In the genomic region with DNA sequence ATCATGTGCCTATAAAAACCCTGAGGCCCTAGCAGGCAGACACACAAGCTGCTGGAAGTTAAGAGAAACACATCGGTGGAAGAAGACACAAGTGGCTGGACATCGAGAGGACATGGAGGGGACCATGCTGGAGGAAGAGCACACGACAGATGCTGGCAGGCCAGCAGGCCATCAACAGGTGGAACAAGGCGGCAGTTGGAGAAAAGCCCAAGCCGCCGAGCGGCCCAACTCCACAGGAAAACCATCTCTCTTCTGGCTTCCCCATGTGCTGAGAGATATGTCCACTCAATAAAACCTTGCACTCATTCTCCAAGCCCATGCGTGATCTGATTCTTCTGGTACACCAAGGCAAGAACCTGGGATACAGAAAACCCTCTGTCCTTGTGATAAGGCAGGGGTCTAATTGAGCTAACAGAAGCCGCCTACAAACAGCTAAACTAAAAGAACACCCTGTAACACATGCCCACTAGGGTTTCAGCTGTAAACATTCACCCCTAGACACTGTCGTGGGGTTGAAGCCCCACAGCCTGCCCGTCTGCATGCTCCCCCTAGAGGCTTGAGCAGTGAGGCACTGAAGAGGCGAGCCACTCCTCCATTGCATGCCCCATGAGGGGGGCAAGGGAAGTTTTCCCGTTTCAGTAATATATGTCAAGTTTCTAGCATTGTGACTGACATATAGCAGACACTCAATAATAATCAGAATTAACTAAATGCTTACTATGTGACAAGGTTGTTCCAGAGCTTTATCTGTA, we compare ENCODE assay signal across 2 cellular contexts.
A peak's percentile ranks its signal among the peaks of the same experiment; 100 is the strongest.
TF ChIP-seq lines count a peak whose summit lies in the region.

No MANE protein-coding gene starts in this region.

TF ChIP-seq in IMR-90, 13 proteins besides CTCF, POLR2A, EP300 and RAD21:
- TF ChIP-seq SMC3 (IDR thresholded peaks at IDR 0.05; ENCODE audit: low read depth, low read length), result no peak
- TF ChIP-seq, protein P1, sequence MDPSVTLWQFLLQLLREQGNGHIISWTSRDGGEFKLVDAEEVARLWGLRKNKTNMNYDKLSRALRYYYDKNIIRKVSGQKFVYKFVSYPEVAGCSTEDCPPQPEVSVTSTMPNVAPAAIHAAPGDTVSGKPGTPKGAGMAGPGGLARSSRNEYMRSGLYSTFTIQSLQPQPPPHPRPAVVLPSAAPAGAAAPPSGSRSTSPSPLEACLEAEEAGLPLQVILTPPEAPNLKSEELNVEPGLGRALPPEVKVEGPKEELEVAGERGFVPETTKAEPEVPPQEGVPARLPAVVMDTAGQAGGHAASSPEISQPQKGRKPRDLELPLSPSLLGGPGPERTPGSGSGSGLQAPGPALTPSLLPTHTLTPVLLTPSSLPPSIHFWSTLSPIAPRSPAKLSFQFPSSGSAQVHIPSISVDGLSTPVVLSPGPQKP (IDR thresholded peaks at IDR 0.05; ENCODE audit: borderline replicate concordance, low read depth, low read length), result no peak

TF ChIP-seq in GM12878, 131 proteins besides CTCF, POLR2A, EP300 and RAD21:
- TF ChIP-seq, protein P1 (IDR thresholded peaks at IDR 0.05; ENCODE audit: low read depth, low read length), result no peak
- TF ChIP-seq YY1 (IDR thresholded peaks at IDR 0.05; ENCODE audit: low read depth, low read length) (0 out of 2 replicates have a peak, but pooled peaks have one; percentile 28), SMC3 (IDR thresholded peaks at IDR 0.05; ENCODE audit: borderline replicate concordance, low read length) (peak; percentile 30; the same call in 1 of the 2 replicates), POLR2AphosphoS2 (IDR thresholded peaks at IDR 0.05; ENCODE audit: low read depth, low read length) (no peak)
